In the genomic region with DNA sequence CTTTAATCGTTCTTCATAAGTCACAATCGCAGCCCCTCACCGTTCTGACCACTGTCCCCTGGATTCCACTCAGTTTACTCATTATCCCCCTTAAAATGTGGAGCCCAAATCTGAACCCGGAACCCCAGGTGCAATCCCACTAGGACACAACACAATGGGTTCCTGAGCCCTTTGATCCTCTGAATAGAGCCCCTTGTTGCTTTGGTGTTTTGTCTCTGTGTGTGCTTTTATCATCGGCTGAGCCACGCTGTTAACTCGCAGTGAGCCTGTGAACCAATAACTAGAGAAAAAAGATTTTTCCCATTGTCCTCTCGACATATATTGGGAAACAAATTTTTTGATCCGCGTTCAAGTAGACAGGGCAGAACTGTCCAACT, we compare ENCODE assay signal across 8 cellular contexts. TPM values are rescaled to one million over a fixed set of nuclear protein-coding genes. Genes with fewer than 3 reads are reported as not detected.
DNase-seq lines count a peak whose midpoint lies in the region; ATAC-seq and TF ChIP-seq lines count a peak whose summit lies in the region.

No MANE protein-coding gene starts in this region.

- H3K27ac ChIP-seq in hepatocyte, result peak overlapping the region; percentile 90

- 59% methylated on average over 10 of the region's 10 CpGs for WGBS in hepatocyte (ENCODE audit: low lambda C conversion rate, missing lambda C conversion rate)

- no peaks in the 10 kb centered on the region for H3K4me1 Mint-ChIP-seq in stimulated activated memory B cell treated with anti-CD40 and anti-IgM and Interleukin-4, amounts not matched to agents 10 μg/mL and 1 μg/mL and 100 μg/mL, for 72 hours

- H3K4me3 ChIP-seq in WI38 (ENCODE audit: low read depth, low read length) (peak overlapping the region; percentile 75), hepatocyte (peak overlapping the region; percentile 3)

- H3K4me3 Mint-ChIP-seq in stimulated activated memory B cell treated with anti-CD40 and anti-IgM and Interleukin-4, amounts not matched to agents 10 μg/mL and 1 μg/mL and 100 μg/mL, for 72 hours, result peak overlapping the region; percentile 90

- H3K27ac Mint-ChIP-seq in stimulated activated memory B cell treated with anti-CD40 and anti-IgM and Interleukin-4, amounts not matched to agents 10 μg/mL and 1 μg/mL and 100 μg/mL, for 72 hours, result peak overlapping the region; percentile 77

- H3K27me3 ChIP-seq in hepatocyte, result no peaks in the 10 kb centered on the region

- H3K79me2 ChIP-seq in hepatocyte, result peaks cover 37% of the 10 kb centered on the region

- no peaks in the 10 kb centered on the region for H3K27me3 Mint-ChIP-seq in stimulated activated memory B cell treated with anti-CD40 and anti-IgM and Interleukin-4, amounts not matched to agents 10 μg/mL and 1 μg/mL and 100 μg/mL, for 72 hours

- no peaks in the 10 kb centered on the region for H3K9me3 Mint-ChIP-seq in stimulated activated memory B cell treated with anti-CD40 and anti-IgM and Interleukin-4, amounts not matched to agents 10 μg/mL and 1 μg/mL and 100 μg/mL, for 72 hours

- ATAC-seq in stimulated activated memory B cell treated with anti-CD40 and anti-IgM and Interleukin-4, amounts not matched to agents 10 μg/mL and 1 μg/mL and 100 μg/mL, for 72 hours, result no peak
- no peak for ATAC-seq in GM18519 (IDR thresholded peaks at IDR 0.05; ENCODE audit: low FRiP score, unreplicated experiment)
- ATAC-seq in GM18520 (IDR thresholded peaks at IDR 0.05; ENCODE audit: unreplicated experiment), result no peak

- no peaks in the 10 kb centered on the region for H3K9me3 ChIP-seq in hepatocyte (ENCODE audit: low read depth)

- peaks cover 5% of the 10 kb centered on the region for H3K4me1 ChIP-seq in hepatocyte (ENCODE audit: insufficient read depth)

- DNase-seq in DMS53 (lab: John Stamatoyannopoulos, UW), result peak; percentile 50
- DNase-seq in DMS53 treated with DMSO at 0.1 percent for 48 hours (lab: John Stamatoyannopoulos, UW; ENCODE audit: unreplicated experiment), result no peak
- no peak for DNase-seq in hepatocyte (ENCODE audit: low spot score)
- DNase-seq in activated CD4-positive, alpha-beta T cell treated with anti-CD3 and anti-CD28 coated beads, Interleukin-2, amount 50 U/mL, for 48 hours, result no peak

- H3K36me3 ChIP-seq in hepatocyte (replicated peaks; ENCODE audit: insufficient read depth, low read depth), result no peaks in the 10 kb centered on the region

- peaks cover 22% of the 10 kb centered on the region for H4K20me1 ChIP-seq in hepatocyte (ENCODE audit: insufficient read depth, poor library complexity, severe bottlenecking)

- TF ChIP-seq CTCF in WI38 (IDR thresholded peaks at IDR 0.05; ENCODE audit: low read depth, low read length) (no peak), hepatocyte (IDR thresholded peaks at IDR 0.05; ENCODE audit: poor library complexity) (no peak)

- H2AFZ ChIP-seq in hepatocyte, result peak overlapping the region; percentile 50

- no peaks in the 10 kb centered on the region for H3K36me3 Mint-ChIP-seq in stimulated activated memory B cell treated with anti-CD40 and anti-IgM and Interleukin-4, amounts not matched to agents 10 μg/mL and 1 μg/mL and 100 μg/mL, for 72 hours

- H3K4me2 ChIP-seq in hepatocyte, result peak overlapping the region; percentile 70

- no peaks in the 10 kb centered on the region for H3K9me2 ChIP-seq in hepatocyte (replicated peaks; ENCODE audit: insufficient read depth)

RNA-seq across cellular contexts. Expression of a gene that starts 0.7 kb away (rescaled TPM):
- total RNA-seq in hepatocyte, result 119 and 144 TPM in 2 replicates
- 396 TPM in 2 replicates for polyA plus RNA-seq in hepatocyte
